Comparison of ENCODE assay signal across 12 cellular contexts in the genomic region with DNA sequence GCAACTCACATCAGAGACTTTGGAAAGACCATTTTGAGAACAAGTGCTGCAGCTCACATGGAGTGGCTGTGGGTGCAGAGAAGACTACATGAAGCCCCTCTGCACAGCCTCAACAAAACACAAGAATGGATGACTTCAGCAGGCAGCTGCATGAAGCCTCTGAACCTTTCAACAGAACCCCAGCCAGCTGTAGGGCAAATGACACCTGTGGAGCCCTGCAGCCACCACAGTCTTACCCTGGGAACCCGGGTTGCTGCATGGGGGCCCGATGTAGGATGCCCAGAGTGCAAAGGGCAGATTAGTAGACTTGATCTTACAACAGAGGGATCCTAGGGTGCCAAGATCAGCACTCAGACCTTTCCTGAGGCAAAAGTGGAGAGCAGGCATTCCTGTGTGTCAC.
A peak's percentile ranks its signal among the peaks of the same experiment; 100 is the strongest.
DNase-seq lines count a peak whose midpoint lies in the region; ATAC-seq and TF ChIP-seq lines count a peak whose summit lies in the region.
"Had no signal": no experiment of that assay in that cellular context is flagged by ENCODE, and none has a peak within 500 bp of the region (broad histone marks: within the 10 kb centered on the region; RNA-seq: fewer than 3 reads in every experiment).

No MANE protein-coding gene starts in this region.

- TF ChIP-seq CTCF in HEK293 (tag by site-specific recombination; IDR thresholded peaks at IDR 0.05) (no peak), esophagus muscularis mucosa (IDR thresholded peaks at IDR 0.05) (no peak), tibial nerve (IDR thresholded peaks at IDR 0.05) (no peak)

- no peak overlapping the region for H3K4me3 Mint-ChIP-seq in activated T-cell treated with anti-CD3 and anti-CD28 coated beads, Interleukin-2, amount 50 U/mL, for 72 hours
- no peak overlapping the region for H3K4me3 Mint-ChIP-seq in stimulated activated naive B cell treated with anti-CD40 and anti-IgM and Interleukin-4, amounts not matched to agents 10 μg/mL and 1 μg/mL and 100 μg/mL, for 72 hours

- H3K27ac ChIP-seq in HEK293 (ENCODE audit: extremely low read depth, low read depth, low read length): no peak overlapping the region
- no peak overlapping the region for H3K27ac ChIP-seq in esophagus muscularis mucosa (replicated peaks in 1 of 4)
- H3K27ac ChIP-seq in tibial nerve: no peak overlapping the region

- CTCF ChIA-PET in HEK293 (lab: Yijun Ruan, JAX): no interaction called here

- ATAC-seq in activated T-cell treated with anti-CD3 and anti-CD28 coated beads, Interleukin-2, amount 50 U/mL, for 72 hours (replicated peaks in 1 of 2): no peak
- ATAC-seq in stimulated activated naive B cell treated with anti-CD40 and anti-IgM and Interleukin-4, amounts not matched to agents 10 μg/mL and 1 μg/mL and 100 μg/mL, for 72 hours (replicated peaks): no peak
- no peak for ATAC-seq in HG03280 (IDR thresholded peaks at IDR 0.05; ENCODE audit: unreplicated experiment)
- ATAC-seq: Panc1 had no signal

- TF ChIP-seq EP300 in esophagus muscularis mucosa (IDR thresholded peaks at IDR 0.05): no peak
- TF ChIP-seq EP300 in tibial nerve (IDR thresholded peaks at IDR 0.05): no peak

- peaks cover 2 to 4% of the 10 kb centered on the region in 2 donors for H3K36me3 Mint-ChIP-seq in activated T-cell treated with anti-CD3 and anti-CD28 coated beads, Interleukin-2, amount 50 U/mL, for 72 hours (ENCODE audit: insufficient read depth in 2 of 2)
- peaks cover 30 to 47% of the 10 kb centered on the region in 2 donors for H3K36me3 Mint-ChIP-seq in stimulated activated naive B cell treated with anti-CD40 and anti-IgM and Interleukin-4, amounts not matched to agents 10 μg/mL and 1 μg/mL and 100 μg/mL, for 72 hours

- no peaks in the 10 kb centered on the region for H3K27me3 Mint-ChIP-seq in activated T-cell treated with anti-CD3 and anti-CD28 coated beads, Interleukin-2, amount 50 U/mL, for 72 hours (ENCODE audit: low read depth)
- no peaks in the 10 kb centered on the region for H3K27me3 Mint-ChIP-seq in stimulated activated naive B cell treated with anti-CD40 and anti-IgM and Interleukin-4, amounts not matched to agents 10 μg/mL and 1 μg/mL and 100 μg/mL, for 72 hours

- H3K27me3 ChIP-seq in esophagus muscularis mucosa (no peaks in the 10 kb centered on the region), tibial nerve (no peaks in the 10 kb centered on the region)

- H3K36me3 ChIP-seq in HEK293 (ENCODE audit: control insufficient read depth in 2 of 2, insufficient read depth in 1 of 2, low read length in 2 of 2): peaks cover 3 to 83% of the 10 kb centered on the region in 2 experiments; a peak in 2 of 3 replicates
- peaks cover 43 to 100% (median 94%) of the 10 kb centered on the region in 4 donors for H3K36me3 ChIP-seq in esophagus muscularis mucosa
- H3K36me3 ChIP-seq in tibial nerve: peaks cover 2 to 98% (median 7%) of the 10 kb centered on the region in 3 donors

- intact Hi-C loops in esophagus muscularis mucosa (cut with DNase I): no loop called here

- peak overlapping the region; percentile 21 for H3K27ac Mint-ChIP-seq in activated T-cell treated with anti-CD3 and anti-CD28 coated beads, Interleukin-2, amount 50 U/mL, for 72 hours
- peak overlapping the region; percentile 3 for H3K27ac Mint-ChIP-seq in stimulated activated naive B cell treated with anti-CD40 and anti-IgM and Interleukin-4, amounts not matched to agents 10 μg/mL and 1 μg/mL and 100 μg/mL, for 72 hours

- no peak for DNase-seq in activated T-cell treated with anti-CD3 and anti-CD28 coated beads, Interleukin-2, amount 50 U/mL, for 72 hours
- DNase-seq in activated T-cell treated with anti-CD3 and anti-CD28 coated beads for 4 hours: no peak
- peak; percentile 77 for DNase-seq in esophagus muscularis mucosa (ENCODE audit: extremely low spot score)
- DNase-seq in stimulated activated naive B cell treated with anti-CD40 and anti-IgM and Interleukin-4, amounts not matched to agents 10 μg/mL and 1 μg/mL and 100 μg/mL, for 72 hours: no peak
- no peak for DNase-seq in tibial nerve (ENCODE audit: low spot score in 2 of 2)
- no peak for DNase-seq in stimulated activated CD4-positive, alpha-beta T cell treated with anti-CD3 and anti-CD28 coated beads, Interleukin-15, amount 100 ng/mL, for 24 hours
- DNase-seq: Caco-2, NCI-H1092, Right ventricle myocardium superior had no signal

- POLR2A ChIA-PET in HEK293 (lab: Yijun Ruan, JAX): no interaction called here

- H3K4me1 ChIP-seq in HEK293 (ENCODE audit: control insufficient read depth, insufficient read depth, low read length) (no peaks in the 10 kb centered on the region), esophagus muscularis mucosa (peaks cover 0 to 4% (median 2%) of the 10 kb centered on the region in 4 donors), tibial nerve (peaks cover 0 to 18% (median 3%) of the 10 kb centered on the region in 4 donors)
- H3K4me1 ChIP-seq: Caco-2 had no signal

- 88% methylated on average over 2 of the region's 2 CpGs for WGBS in esophagus muscularis mucosa
- WGBS in tibial nerve, 2 donors: 100% methylated on average over 1 to 2 of the region's 2 CpGs

- H3K4me3 ChIP-seq in HEK293 (ENCODE audit: low read depth, low read length): no peak overlapping the region
- no peak overlapping the region for H3K4me3 ChIP-seq in esophagus muscularis mucosa
- no peak overlapping the region for H3K4me3 ChIP-seq in tibial nerve

- H3K9me3 ChIP-seq in HEK293 (ENCODE audit: control insufficient read depth, insufficient read depth, low read depth, low read length) (no peaks in the 10 kb centered on the region), esophagus muscularis mucosa (no peaks in the 10 kb centered on the region), tibial nerve (no peaks in the 10 kb centered on the region)
- H3K9me3 ChIP-seq: Caco-2 had no signal

- TF ChIP-seq POLR2A in esophagus muscularis mucosa (IDR thresholded peaks at IDR 0.05; ENCODE audit: low read depth) (no peak), tibial nerve (IDR thresholded peaks at IDR 0.05) (no peak)

- no peaks in the 10 kb centered on the region for H3K4me1 Mint-ChIP-seq in activated T-cell treated with anti-CD3 and anti-CD28 coated beads, Interleukin-2, amount 50 U/mL, for 72 hours (ENCODE audit: low read depth)
- H3K4me1 Mint-ChIP-seq in stimulated activated naive B cell treated with anti-CD40 and anti-IgM and Interleukin-4, amounts not matched to agents 10 μg/mL and 1 μg/mL and 100 μg/mL, for 72 hours: no peaks in the 10 kb centered on the region

- no peaks in the 10 kb centered on the region for H3K9me3 Mint-ChIP-seq in activated T-cell treated with anti-CD3 and anti-CD28 coated beads, Interleukin-2, amount 50 U/mL, for 72 hours
- H3K9me3 Mint-ChIP-seq in stimulated activated naive B cell treated with anti-CD40 and anti-IgM and Interleukin-4, amounts not matched to agents 10 μg/mL and 1 μg/mL and 100 μg/mL, for 72 hours: no peaks in the 10 kb centered on the region

TF ChIP-seq in HEK293, 187 proteins besides CTCF, POLR2A, EP300 and RAD21:
- peak; percentile 28; the same call in 1 of the 2 replicates for TF ChIP-seq ZIC2 (tag by site-specific recombination; IDR thresholded peaks at IDR 0.05)
- peak; percentile 56; the same call in 1 of the 2 replicates for TF ChIP-seq SCRT2 (tag by site-specific recombination; IDR thresholded peaks at IDR 0.05)
- peak; percentile 42; the same call in 1 of the 2 replicates for TF ChIP-seq SCRT1 (tag by site-specific recombination; IDR thresholded peaks at IDR 0.05; ENCODE audit: borderline replicate concordance)
- no peak for TF ChIP-seq ZNF473 (tag by site-specific recombination; IDR thresholded peaks at IDR 0.05)
TF ChIP-seq in HEK293: peak in this region for 3.
